ENCODE assay signal across 31 cellular contexts in genomic region chr2:221446140-221446539, GRCh38.
"Had no signal": no experiment of that assay in that cellular context is flagged by ENCODE, and none has a peak within 500 bp of the region (broad histone marks: within the 10 kb centered on the region; RNA-seq: fewer than 3 reads in every experiment).

No MANE protein-coding gene starts in this region.

- H3K4me3 ChIP-seq: MG63, PC-9, SJSA1 had no signal

- ATAC-seq: Panc1 had no signal

- H3K36me3 ChIP-seq: SJSA1 had no signal

- DNase-seq: Karpas-422, KBM-7, MG63, NCI-H1048, NCI-H1092 treated with DMSO at 0.1 percent for 48 hours, NCI-H1105 treated with DMSO at 0.1 percent for 48 hours, NCI-H1417, NCI-H1436, NCI-H146, NCI-H1694, NCI-H187, NCI-H1930, NCI-H2029 treated with DMSO at 0.1 percent for 48 hours, NCI-H2081 treated with DMSO at 0.1 percent for 48 hours, NCI-H2107, NCI-H2171, NCI-H226, NCI-H446 treated with DMSO at 0.1 percent for 48 hours, NCI-H510A, NCI-H524, NCI-H526, NCI-H69, NCI-H748 treated with DMSO at 0.1 percent for 48 hours, NCI-H82, PC-9, Right ventricle myocardium superior, RPMI8226, SHP77 treated with DMSO at 0.1 percent for 48 hours, SK-N-SH had no signal

- H3K27me3 ChIP-seq: MG63, SJSA1 had no signal
